8 cellular contexts compared by ENCODE assay signal in genomic region chr14:75660630-75661498, GRCh38. TPM values are rescaled to one million over a fixed set of nuclear protein-coding genes. Genes with fewer than 3 reads are reported as not detected.
DNase-seq lines count a peak whose midpoint lies in the region; ATAC-seq and TF ChIP-seq lines count a peak whose summit lies in the region.

TSS of gene ERG28 (minus strand) at chr14:75660876. CDS start at chr14:75657502, 3,374 bp downstream.
TSS of gene TTLL5 (plus strand) at chr14:75661246. CDS start at chr14:75663150, 1,904 bp downstream.

- H3K27me3 Mint-ChIP-seq in HFFc6 (ENCODE audit: insufficient read depth), result peaks cover 2% of the 10 kb centered on the region; the same call in 1 of the 2 replicates
- H3K27me3 Mint-ChIP-seq in activated naive CD4-positive, alpha-beta T cell treated with anti-CD3 and anti-CD28 coated beads, Interleukin-2, amount 10 ng/mL, durations not matched to agents 7 days and 5 days, result peaks cover 6% of the 10 kb centered on the region

- H3K4me3 Mint-ChIP-seq in HFFc6, result peak within 1 kb of the TSS; percentile 99
- H3K4me3 Mint-ChIP-seq in activated naive CD4-positive, alpha-beta T cell treated with anti-CD3 and anti-CD28 coated beads, Interleukin-2, amount 10 ng/mL, durations not matched to agents 7 days and 5 days, result peak within 1 kb of the TSS; percentile 92

- no peaks in the 10 kb centered on the region for H3K36me3 Mint-ChIP-seq in HFFc6 (ENCODE audit: low read depth)
- peaks cover 19% of the 10 kb centered on the region for H3K36me3 Mint-ChIP-seq in activated naive CD4-positive, alpha-beta T cell treated with anti-CD3 and anti-CD28 coated beads, Interleukin-2, amount 10 ng/mL, durations not matched to agents 7 days and 5 days

- TF ChIP-seq CTCF in HFFc6 (IDR thresholded peaks at IDR 0.05) (no peak), NB4 (IDR thresholded peaks at IDR 0.05; ENCODE audit: low read depth, low read length) (no peak), gastroesophageal sphincter (IDR thresholded peaks at IDR 0.05) (peak in 1 of 4 experiments; percentile 4), neutrophil (IDR thresholded peaks at IDR 0.05) (peak; percentile 34)

- no peaks in the 10 kb centered on the region for H3K9me3 Mint-ChIP-seq in HFFc6
- H3K9me3 Mint-ChIP-seq in activated naive CD4-positive, alpha-beta T cell treated with anti-CD3 and anti-CD28 coated beads, Interleukin-2, amount 10 ng/mL, durations not matched to agents 7 days and 5 days, result no peaks in the 10 kb centered on the region

- H3K9ac ChIP-seq in SK-N-MC (ENCODE audit: insufficient read length), result peak within 1 kb of the TSS; percentile 74

- CTCF ChIA-PET in activated naive CD4-positive, alpha-beta T cell treated with anti-CD3 and anti-CD28 coated beads, Interleukin-2, amount 10 ng/mL, durations not matched to agents 7 days and 5 days (lab: Charles Lee), result interaction anchor here (0.5 to 1.1 kb wide), 4 partner anchors 9 to 246 kb away, joined by 3 to 4 read pairs (median 3); no protein-coding TSS in a partner anchor

- TF ChIP-seq POLR2A in NB4 (IDR thresholded peaks at IDR 0.05; ENCODE audit: extremely low read depth, insufficient read length) (peak; percentile 23), gastroesophageal sphincter (IDR thresholded peaks at IDR 0.05) (peak; percentile 36 to 39)

- H3K9me3 ChIP-seq in SK-N-MC (ENCODE audit: low read depth, low read length) (no peaks in the 10 kb centered on the region), gastroesophageal sphincter (no peaks in the 10 kb centered on the region), neutrophil (no peaks in the 10 kb centered on the region)

- ATAC-seq in gastroesophageal sphincter, result peak; percentile 98

- peaks cover 26% of the 10 kb centered on the region for H3K4me1 Mint-ChIP-seq in HFFc6 (ENCODE audit: low read depth)
- peaks cover 33% of the 10 kb centered on the region for H3K4me1 Mint-ChIP-seq in activated naive CD4-positive, alpha-beta T cell treated with anti-CD3 and anti-CD28 coated beads, Interleukin-2, amount 10 ng/mL, durations not matched to agents 7 days and 5 days

- peak within 1 kb of the TSS; percentile 92 for H3K27ac Mint-ChIP-seq in HFFc6
- peak within 1 kb of the TSS; percentile 88 for H3K27ac Mint-ChIP-seq in activated naive CD4-positive, alpha-beta T cell treated with anti-CD3 and anti-CD28 coated beads, Interleukin-2, amount 10 ng/mL, durations not matched to agents 7 days and 5 days

- peaks cover 48% of the 10 kb centered on the region for H3K36me3 ChIP-seq in SK-N-MC (ENCODE audit: insufficient read depth, low read length)
- H3K36me3 ChIP-seq in gastroesophageal sphincter, result peaks cover 0 to 20% of the 10 kb centered on the region in 2 donors
- H3K36me3 ChIP-seq in neutrophil, result peaks cover 9% of the 10 kb centered on the region

- DNase-seq in GM04503 (ENCODE audit: low read depth) (peak; percentile 96), HFFc6 (peak; percentile 98), NB4 (ENCODE audit: low read depth) (peak; percentile 95), SK-N-MC (ENCODE audit: low read depth, low spot score) (peak; percentile 95), superior temporal gyrus (ENCODE audit: extremely low spot score) (peak; percentile 96)
- DNase-seq in activated naive CD4-positive, alpha-beta T cell treated with anti-CD3 and anti-CD28 coated beads, Interleukin-2, amount 10 ng/mL, durations not matched to agents 7 days and 5 days, result peak; percentile 98

- H3K27ac ChIP-seq in SK-N-MC (peak within 1 kb of the TSS; percentile 63), gastroesophageal sphincter (peak within 1 kb of the TSS; percentile 56 to 91 (median 90)), neutrophil (peak within 1 kb of the TSS; percentile 93)

- 1 to 3% methylated on average over 6 to 25 of the region's 60 CpGs for WGBS in gastroesophageal sphincter (ENCODE audit: low coverage in 1 of 2), 2 donors

- TF ChIP-seq EP300 in gastroesophageal sphincter (IDR thresholded peaks at IDR 0.05), result no peak

- H3K4me3 ChIP-seq in NB4 (ENCODE audit: low read depth, low read length), result peak within 1 kb of the TSS; percentile 97
- H3K4me3 ChIP-seq in SK-N-MC, result peak within 1 kb of the TSS; percentile 78
- peak within 1 kb of the TSS; percentile 88 to 91 for H3K4me3 ChIP-seq in gastroesophageal sphincter
- H3K4me3 ChIP-seq in neutrophil (ENCODE audit: low read depth in 1 of 2, low read length in 1 of 2), result peak within 1 kb of the TSS; percentile 97 to 100

- no peaks in the 10 kb centered on the region for H3K27me3 ChIP-seq in gastroesophageal sphincter
- H3K27me3 ChIP-seq in neutrophil, result no peaks in the 10 kb centered on the region

- H3K4me1 ChIP-seq in gastroesophageal sphincter, result peaks cover 0 to 36% (median 8%) of the 10 kb centered on the region in 3 donors
- peaks cover 18 to 19% of the 10 kb centered on the region in 2 experiments for H3K4me1 ChIP-seq in neutrophil (ENCODE audit: control insufficient read depth in 1 of 2, insufficient read depth in 1 of 2, low read depth in 1 of 2, low read length in 1 of 2)

RNA-seq across cellular contexts. Expression of gene ERG28, which starts in this region (rescaled TPM):
- 10 to 100 TPM; 14.1 to 18.2 (median 15.6) TPM for total RNA-seq in HFFc6 (2021; fragmentation: NEBNext Ultra II Directional; extraction: Animal tissue kit (Norgen Biotek cat#: 25700))
- total RNA-seq in gastroesophageal sphincter, result 10 to 100 TPM in 1 of 4 donors, 1 to 10 TPM in 3; 6.2 to 13.4 (median 7.0) TPM

RNA-seq across cellular contexts. Expression of gene TTLL5, which starts in this region (rescaled TPM):
- 10 to 100 TPM; 22.0 to 28.9 (median 25.0) TPM for total RNA-seq in HFFc6 (2021; fragmentation: NEBNext Ultra II Directional; extraction: Animal tissue kit (Norgen Biotek cat#: 25700))
- total RNA-seq in gastroesophageal sphincter, result 10 to 100 TPM; 18.1 to 30.0 (median 22.1) TPM

Comparison
In these comparisons a context has a peak if more than half of its experiments do, and no peak if none do; other contexts are left out.
1. Peak in every context shown above with its lines: DNase-seq, ATAC-seq, H3K4me3 ChIP-seq and H3K27ac ChIP-seq.